ENCODE assay signal across 9 cellular contexts in the genomic region with DNA sequence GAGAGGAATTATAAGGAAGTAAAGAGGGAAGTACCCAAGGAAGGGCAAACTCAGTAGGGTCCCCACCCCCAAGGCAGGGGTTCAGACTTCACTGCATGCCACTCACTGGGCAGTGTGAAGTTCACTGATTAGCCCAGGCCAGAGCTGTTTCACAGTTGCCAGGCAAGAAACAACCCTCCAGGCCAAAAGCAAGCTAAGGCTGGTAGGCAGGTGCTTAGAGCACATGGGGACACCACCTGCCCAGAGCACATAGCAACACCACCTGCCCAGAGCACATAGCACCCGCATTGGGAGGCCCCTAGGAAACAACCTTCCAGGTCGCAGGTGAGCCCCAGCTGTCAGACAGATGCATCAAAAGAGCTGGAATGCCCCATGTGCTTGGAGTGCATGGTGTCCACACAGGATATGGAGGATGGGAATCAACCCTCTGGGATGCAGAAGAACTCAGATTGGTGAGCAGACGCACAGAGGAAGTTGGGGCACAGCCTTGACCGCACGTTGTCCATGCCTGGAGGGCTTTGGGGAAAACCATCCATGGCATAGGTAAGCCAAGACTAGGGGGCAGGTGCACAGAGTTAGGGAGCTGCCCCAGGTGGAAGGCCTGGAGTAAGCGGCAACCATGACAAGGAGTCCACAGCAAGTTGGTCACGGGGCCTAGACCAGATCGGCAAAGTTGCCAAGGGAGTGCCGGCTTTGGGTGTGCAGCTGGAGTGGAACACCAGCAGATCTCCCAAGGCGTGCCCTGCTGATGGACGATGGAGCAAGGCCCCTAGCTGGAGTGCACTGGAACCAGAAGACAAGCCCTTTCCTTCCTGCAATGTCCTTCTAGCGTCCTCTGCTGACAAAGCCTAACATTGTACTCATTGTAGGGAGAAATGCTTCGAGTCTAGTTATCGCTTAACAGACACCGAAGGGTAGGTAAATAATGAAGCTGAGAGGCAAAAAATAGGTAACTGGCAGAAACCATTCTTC. TPM values are rescaled to one million over a fixed set of nuclear protein-coding genes. Genes with fewer than 3 reads are reported as not detected.
DNase-seq lines count a peak whose midpoint lies in the region; ATAC-seq, FAIRE-seq and TF ChIP-seq lines count a peak whose summit lies in the region.
"Had no signal": no experiment of that assay in that cellular context is flagged by ENCODE, and none has a peak within 500 bp of the region (broad histone marks: within the 10 kb centered on the region; RNA-seq: fewer than 3 reads in every experiment).

No MANE protein-coding gene starts in this region.

- peak overlapping the region; percentile 30 for H4K91ac ChIP-seq in H1 (replicated peaks; ENCODE audit: insufficient read length, low read length)

- no peak overlapping the region for H2BK5ac ChIP-seq in H1 (ENCODE audit: low read depth, low read length)

- peaks cover 6% of the 10 kb centered on the region for H3K4me1 Mint-ChIP-seq in progenitor cell of endocrine pancreas (ENCODE audit: low read depth)
- H3K4me1 Mint-ChIP-seq in activated T-cell treated with anti-CD3 and anti-CD28 coated beads, Interleukin-2, amount 50 U/mL, for 72 hours (ENCODE audit: low read depth), result no peaks in the 10 kb centered on the region

- TF ChIP-seq POLR2A in H1 (IDR thresholded peaks at IDR 0.05; ENCODE audit: control extremely low read depth in 1 of 2, low read depth in 2 of 2, low read length in 2 of 2), result no peak

- peak; percentile 57 to 59 for DNase-seq in NCI-H526 (lab: John Stamatoyannopoulos, UW)
- no peak for DNase-seq in NCI-H526 treated with DMSO at 0.1 percent for 48 hours (lab: John Stamatoyannopoulos, UW)
- DNase-seq in NCI-H146 treated with DMSO at 0.1 percent for 48 hours (lab: John Stamatoyannopoulos, UW; ENCODE audit: unreplicated experiment), result peak; percentile 79
- DNase-seq in H1 (ENCODE audit: low read depth in 1 of 2, low spot score in 2 of 2), result peak in 1 of 2 experiments; percentile 53
- no peak for DNase-seq in progenitor cell of endocrine pancreas (ENCODE audit: low spot score, unreplicated experiment)
- no peak for DNase-seq in activated T-cell treated with anti-CD3 and anti-CD28 coated beads, Interleukin-2, amount 50 U/mL, for 72 hours
- no peak for DNase-seq in activated CD4-positive, CD25-positive, alpha-beta regulatory T cell (lab: John Stamatoyannopoulos, UW)
- DNase-seq in nucleus accumbens (lab: John Stamatoyannopoulos, UW), result no peak

- H2AFZ ChIP-seq in H1 (ENCODE audit: low read length), result no peak overlapping the region

- no peaks in the 10 kb centered on the region for H3K27me3 ChIP-seq in H1 (replicated peaks in 1 of 4; ENCODE audit: control insufficient read depth in 3 of 4, extremely low read depth in 1 of 4, insufficient read depth in 3 of 4, low read length in 3 of 4)

- H3K9ac ChIP-seq in H1 (replicated peaks in 1 of 4; ENCODE audit: extremely low read depth in 1 of 4, low read depth in 3 of 4, low read length in 3 of 4), result no peak overlapping the region

- H3K36me3 ChIP-seq in H1 (ENCODE audit: control insufficient read depth in 2 of 4, insufficient read depth in 4 of 4, low read length in 3 of 4), result no peaks in the 10 kb centered on the region

- TF ChIP-seq RAD21 in H1 (IDR thresholded peaks at IDR 0.05 in 1 of 2, conservative IDR thresholded peaks at IDR 0.05 in 1 of 2; ENCODE audit: low read depth in 2 of 2, low read length in 2 of 2), result peak; percentile 74 to 79

- no peak overlapping the region for H2BK15ac ChIP-seq in H1 (ENCODE audit: low read length)

- no peak overlapping the region for H3K27ac ChIP-seq in H1 (ENCODE audit: low read depth, low read length)

- H3K9me3 Mint-ChIP-seq in progenitor cell of endocrine pancreas (ENCODE audit: low read depth), result peaks cover 3% of the 10 kb centered on the region
- peaks cover 0 to 1% of the 10 kb centered on the region in 2 donors for H3K9me3 Mint-ChIP-seq in activated T-cell treated with anti-CD3 and anti-CD28 coated beads, Interleukin-2, amount 50 U/mL, for 72 hours

- no peak overlapping the region for H3K4me3 Mint-ChIP-seq in progenitor cell of endocrine pancreas (ENCODE audit: low read depth)
- no peak overlapping the region for H3K4me3 Mint-ChIP-seq in activated T-cell treated with anti-CD3 and anti-CD28 coated beads, Interleukin-2, amount 50 U/mL, for 72 hours

- H3K9me3 ChIP-seq in H1 (ENCODE audit: insufficient read depth in 2 of 2, low read depth in 1 of 2, low read length in 1 of 2), result no peaks in the 10 kb centered on the region

- POLR2A ChIA-PET in H1 (lab: Charles Lee; ENCODE audit: partially characterized antibody), result interaction anchor here (0.8 to 38.6 kb wide), 7 partner anchors 8 to 91 kb away, joined by 3 to 1106 read pairs (median 5); a partner anchor contains a TSS

- no peaks in the 10 kb centered on the region for H3K79me1 ChIP-seq in H1 (ENCODE audit: low read depth, low read length)

- peak overlapping the region; percentile 24 for H3K27ac Mint-ChIP-seq in progenitor cell of endocrine pancreas
- no peak overlapping the region for H3K27ac Mint-ChIP-seq in activated T-cell treated with anti-CD3 and anti-CD28 coated beads, Interleukin-2, amount 50 U/mL, for 72 hours

- no peak overlapping the region for H4K5ac ChIP-seq in H1 (ENCODE audit: insufficient read length, low read depth, low read length)

- H3K36me3 Mint-ChIP-seq in progenitor cell of endocrine pancreas (ENCODE audit: insufficient read depth), result peaks cover under 1% of the 10 kb centered on the region
- H3K36me3 Mint-ChIP-seq in activated T-cell treated with anti-CD3 and anti-CD28 coated beads, Interleukin-2, amount 50 U/mL, for 72 hours (ENCODE audit: insufficient read depth in 2 of 2), result no peaks in the 10 kb centered on the region

- H3K4me2 ChIP-seq in H1 (ENCODE audit: insufficient read depth in 1 of 2, low read depth in 2 of 2, low read length in 2 of 2), result no peak overlapping the region

- no peak for FAIRE-seq in H1 (lab: Jason Lieb, UNC)

- H3K18ac ChIP-seq in H1 (ENCODE audit: extremely low read depth, low read length), result no peak overlapping the region

- TF ChIP-seq CTCF in H1 (IDR thresholded peaks at IDR 0.05; ENCODE audit: control extremely low read depth in 1 of 3, insufficient read depth in 1 of 3, low read depth in 1 of 3, low read length in 3 of 3) (peak; percentile 33 to 71 (median 68)), progenitor cell of endocrine pancreas (IDR thresholded peaks at IDR 0.05; ENCODE audit: unreplicated experiment) (no peak)

- TF ChIP-seq EP300 in H1 (IDR thresholded peaks at IDR 0.05; ENCODE audit: borderline replicate concordance in 1 of 2, low read depth in 2 of 2, low read length in 2 of 2), result no peak

- CTCF ChIA-PET in H1 (lab: Charles Lee; ENCODE audit: partially characterized antibody), result interaction anchor here (0.5 to 9.4 kb wide), 45 partner anchors 8 to 723 kb away, joined by 3 to 290 read pairs (median 5); a partner anchor contains a TSS

- H3K56ac ChIP-seq in H1 (replicated peaks; ENCODE audit: insufficient read length, low read depth, low read length), result no peak overlapping the region

- no peak overlapping the region for H2AK5ac ChIP-seq in H1 (ENCODE audit: low read depth, low read length)

- no peak overlapping the region for H3K14ac ChIP-seq in H1 (ENCODE audit: insufficient read length)

- ATAC-seq in activated T-cell treated with anti-CD3 and anti-CD28 coated beads, Interleukin-2, amount 50 U/mL, for 72 hours (replicated peaks in 1 of 2), result no peak

- no peak overlapping the region for H3K4ac ChIP-seq in H1 (replicated peaks; ENCODE audit: insufficient read length, low read depth, low read length)

- H2BK120ac ChIP-seq in H1 (replicated peaks; ENCODE audit: low read depth, low read length), result no peak overlapping the region

- H3K23me2 ChIP-seq in H1 (ENCODE audit: low read depth, low read length), result no peaks in the 10 kb centered on the region

- no peak overlapping the region for H2BK20ac ChIP-seq in H1 (ENCODE audit: low read length)

- H3K27me3 Mint-ChIP-seq in progenitor cell of endocrine pancreas, result no peaks in the 10 kb centered on the region
- H3K27me3 Mint-ChIP-seq in activated T-cell treated with anti-CD3 and anti-CD28 coated beads, Interleukin-2, amount 50 U/mL, for 72 hours (ENCODE audit: low read depth), result no peaks in the 10 kb centered on the region
- H3K27me3 Mint-ChIP-seq: B cell had no signal

- H3K79me2 ChIP-seq in H1 (ENCODE audit: control insufficient read depth in 1 of 2, insufficient read depth in 2 of 2, low read length in 2 of 2), result no peaks in the 10 kb centered on the region

- 86% methylated on average over 15 of the region's 15 CpGs; no CpG with 5 or more reads in 1 of the 2 experiments for WGBS in H1 (ENCODE audit: extremely low coverage in 1 of 2, insufficient coverage in 1 of 2, insufficient read length in 1 of 2, insufficient replicate concordance in 2 of 2, low coverage in 1 of 2, low lambda C conversion rate in 2 of 2, missing lambda C conversion rate in 1 of 2), 2 experiments

- H4K8ac ChIP-seq in H1 (ENCODE audit: extremely low read depth, insufficient read depth, low read length), result no peak overlapping the region

- H2BK12ac ChIP-seq in H1 (ENCODE audit: low read depth, low read length), result no peak overlapping the region; the same call in 1 of the 2 replicates

- H4K20me1 ChIP-seq in H1 (replicated peaks in 1 of 2; ENCODE audit: control insufficient read depth in 1 of 2, insufficient read depth in 2 of 2, low read length in 2 of 2), result no peaks in the 10 kb centered on the region

- no peak overlapping the region for H3K4me3 ChIP-seq in H1 (ENCODE audit: extremely low read depth in 1 of 4, insufficient read depth in 2 of 4, low read depth in 3 of 4, low read length in 4 of 4)

- H3K23ac ChIP-seq in H1 (ENCODE audit: insufficient read length), result no peak overlapping the region

- H3K4me1 ChIP-seq in H1 (replicated peaks in 1 of 4; ENCODE audit: control insufficient read depth in 3 of 4, insufficient read depth in 4 of 4, low read length in 3 of 4), result no peaks in the 10 kb centered on the region

RNA-seq across cellular contexts. Expression of a gene that starts 7.8 kb away (rescaled TPM):
- 20.7 and 24.3 TPM in 2 replicates for total RNA-seq in H1 (2021; fragmentation: NEBNext Ultra II Directional; extraction: Animal tissue kit (Norgen Biotek cat#: 25700))
- 71.3 and 103 TPM in 2 replicates for polyA plus RNA-seq in H1 (2011; rRNA removed)
- polyA plus RNA-seq in H1 (2011; cell fraction: cytosol; rRNA removed), result 62.9 TPM
- 38.4 TPM for polyA plus RNA-seq in H1 (2011; cell fraction: nucleus; rRNA removed)
- 26.2 to 31.1 TPM (median 31.0 TPM) in 4 replicates for polyA plus RNA-seq in H1 (2012, experiment 1 of 2)
- polyA plus RNA-seq in H1 (2012, experiment 2 of 2), result 39.9 TPM
- 32.2 TPM for polyA plus RNA-seq in H1 (2013, experiment 1 of 2)
- 37.1 TPM for polyA plus RNA-seq in H1 (2013, experiment 2 of 2)
- polyA minus RNA-seq in H1 (2011; rRNA and poly(A)+ RNA removed), result 39.2 and 44.9 TPM in 2 replicates
- 15.4 TPM for polyA minus RNA-seq in H1 (2011; cell fraction: cytosol; rRNA and poly(A)+ RNA removed)
- polyA minus RNA-seq in H1 (2011; cell fraction: nucleus; rRNA and poly(A)+ RNA removed), result 14.3 TPM
- 20.6 and 22.2 TPM in 2 replicates for total RNA-seq in progenitor cell of endocrine pancreas
- 10 to 100 TPM; 16.7 to 20.3 TPM for total RNA-seq in activated T-cell treated with anti-CD3 and anti-CD28 coated beads, Interleukin-2, amount 50 U/mL, for 72 hours

RNA-seq across cellular contexts. Expression of a gene that starts 22.4 kb away (rescaled TPM):
- total RNA-seq in H1 (2021; fragmentation: NEBNext Ultra II Directional; extraction: Animal tissue kit (Norgen Biotek cat#: 25700)), result 32.9 and 35.3 TPM in 2 replicates
- 48.6 and 59.0 TPM in 2 replicates for polyA plus RNA-seq in H1 (2011; rRNA removed)
- polyA plus RNA-seq in H1 (2011; cell fraction: cytosol; rRNA removed), result 49.3 TPM
- 94.3 TPM for polyA plus RNA-seq in H1 (2011; cell fraction: nucleus; rRNA removed)
- polyA plus RNA-seq in H1 (2012, experiment 1 of 2), result 30.9 to 37.5 TPM (median 36.8 TPM) in 4 replicates
- 31.0 TPM for polyA plus RNA-seq in H1 (2012, experiment 2 of 2)
- polyA plus RNA-seq in H1 (2013, experiment 1 of 2), result 56.1 TPM
- 65.4 TPM for polyA plus RNA-seq in H1 (2013, experiment 2 of 2)
- 63.9 and 87.5 TPM in 2 replicates for polyA minus RNA-seq in H1 (2011; rRNA and poly(A)+ RNA removed)
- 18.3 TPM for polyA minus RNA-seq in H1 (2011; cell fraction: cytosol; rRNA and poly(A)+ RNA removed)
- polyA minus RNA-seq in H1 (2011; cell fraction: nucleus; rRNA and poly(A)+ RNA removed), result 51.2 TPM
- total RNA-seq in progenitor cell of endocrine pancreas, result 45.9 and 46.7 TPM in 2 replicates
- 10 to 100 TPM; 42.0 to 45.0 TPM for total RNA-seq in activated T-cell treated with anti-CD3 and anti-CD28 coated beads, Interleukin-2, amount 50 U/mL, for 72 hours

RNA-seq across cellular contexts. Expression of a gene that starts 22.9 kb away (rescaled TPM):
- 29.6 and 32.5 TPM in 2 replicates for total RNA-seq in H1 (2021; fragmentation: NEBNext Ultra II Directional; extraction: Animal tissue kit (Norgen Biotek cat#: 25700))
- 41.2 and 58.0 TPM in 2 replicates for polyA plus RNA-seq in H1 (2011; rRNA removed)
- 41.0 TPM for polyA plus RNA-seq in H1 (2011; cell fraction: cytosol; rRNA removed)
- polyA plus RNA-seq in H1 (2011; cell fraction: nucleus; rRNA removed), result 78.6 TPM
- polyA plus RNA-seq in H1 (2012, experiment 1 of 2), result 22.0 to 30.7 TPM (median 26.6 TPM) in 4 replicates
- polyA plus RNA-seq in H1 (2012, experiment 2 of 2), result 26.9 TPM
- 23.7 TPM for polyA plus RNA-seq in H1 (2013, experiment 1 of 2)
- polyA plus RNA-seq in H1 (2013, experiment 2 of 2), result 19.1 TPM
- polyA minus RNA-seq in H1 (2011; rRNA and poly(A)+ RNA removed), result 40.7 and 45.3 TPM in 2 replicates
- polyA minus RNA-seq in H1 (2011; cell fraction: cytosol; rRNA and poly(A)+ RNA removed), result 14.2 TPM
- polyA minus RNA-seq in H1 (2011; cell fraction: nucleus; rRNA and poly(A)+ RNA removed), result 18.9 TPM
- total RNA-seq in progenitor cell of endocrine pancreas, result 44.3 and 45.3 TPM in 2 replicates
- total RNA-seq in activated T-cell treated with anti-CD3 and anti-CD28 coated beads, Interleukin-2, amount 50 U/mL, for 72 hours, result 10 to 100 TPM; 37.9 to 43.0 TPM

RNA-seq across cellular contexts. Expression of a gene that starts 45.2 kb away (rescaled TPM):
- total RNA-seq in H1 (2021; fragmentation: NEBNext Ultra II Directional; extraction: Animal tissue kit (Norgen Biotek cat#: 25700)), result 95.9 and 96.7 TPM in 2 replicates
- 122 and 192 TPM in 2 replicates for polyA plus RNA-seq in H1 (2011; rRNA removed)
- polyA plus RNA-seq in H1 (2011; cell fraction: cytosol; rRNA removed), result 73.1 TPM
- 165 TPM for polyA plus RNA-seq in H1 (2011; cell fraction: nucleus; rRNA removed)
- 82.2 to 93.9 TPM (median 85.7 TPM) in 4 replicates for polyA plus RNA-seq in H1 (2012, experiment 1 of 2)
- 63.8 TPM for polyA plus RNA-seq in H1 (2012, experiment 2 of 2)
- 93.6 TPM for polyA plus RNA-seq in H1 (2013, experiment 1 of 2)
- 81.2 TPM for polyA plus RNA-seq in H1 (2013, experiment 2 of 2)
- polyA minus RNA-seq in H1 (2011; rRNA and poly(A)+ RNA removed), result 117 and 159 TPM in 2 replicates
- polyA minus RNA-seq in H1 (2011; cell fraction: cytosol; rRNA and poly(A)+ RNA removed), result 53.3 TPM
- polyA minus RNA-seq in H1 (2011; cell fraction: nucleus; rRNA and poly(A)+ RNA removed), result 65.8 TPM
- total RNA-seq in progenitor cell of endocrine pancreas, result 133 and 134 TPM in 2 replicates
- total RNA-seq in activated T-cell treated with anti-CD3 and anti-CD28 coated beads, Interleukin-2, amount 50 U/mL, for 72 hours, result 100 to 1,000 TPM; 164 to 223 TPM

RNA-seq across cellular contexts. Expression of a gene that starts 45.4 kb away (rescaled TPM):
- 41.0 and 44.8 TPM in 2 replicates for total RNA-seq in H1 (2021; fragmentation: NEBNext Ultra II Directional; extraction: Animal tissue kit (Norgen Biotek cat#: 25700))
- polyA plus RNA-seq in H1 (2011; rRNA removed), result 81.1 and 114 TPM in 2 replicates
- 83.3 TPM for polyA plus RNA-seq in H1 (2011; cell fraction: cytosol; rRNA removed)
- 57.3 TPM for polyA plus RNA-seq in H1 (2011; cell fraction: nucleus; rRNA removed)
- polyA plus RNA-seq in H1 (2012, experiment 1 of 2), result 37.7 to 52.7 TPM (median 50.5 TPM) in 4 replicates
- polyA plus RNA-seq in H1 (2012, experiment 2 of 2), result 45.4 TPM
- polyA plus RNA-seq in H1 (2013, experiment 1 of 2), result 19.4 TPM
- polyA plus RNA-seq in H1 (2013, experiment 2 of 2), result 17.6 TPM
- 90.8 and 94.9 TPM in 2 replicates for polyA minus RNA-seq in H1 (2011; rRNA and poly(A)+ RNA removed)
- polyA minus RNA-seq in H1 (2011; cell fraction: cytosol; rRNA and poly(A)+ RNA removed), result 22.8 TPM
- 72.0 TPM for polyA minus RNA-seq in H1 (2011; cell fraction: nucleus; rRNA and poly(A)+ RNA removed)
- 42.2 and 42.9 TPM in 2 replicates for total RNA-seq in progenitor cell of endocrine pancreas
- 10 to 100 TPM; 36.6 to 40.7 TPM for total RNA-seq in activated T-cell treated with anti-CD3 and anti-CD28 coated beads, Interleukin-2, amount 50 U/mL, for 72 hours

Comparison
In these comparisons a context has a peak if more than half of its experiments do, and no peak if none do; other contexts are left out.
1. DNase-seq: peak in NCI-H526 (2 of 2) and NCI-H146 treated with DMSO at 0.1 percent for 48 hours (single experiment); none in NCI-H526 treated with DMSO at 0.1 percent for 48 hours (single experiment), progenitor cell of endocrine pancreas (single experiment), activated T-cell treated with anti-CD3 and anti-CD28 coated beads, Interleukin-2, amount 50 U/mL, for 72 hours (0 of 2), activated CD4-positive, CD25-positive, alpha-beta regulatory T cell (0 of 4) and nucleus accumbens (0 of 56).